ENCODE assay signal across 7 cellular contexts in the genomic region with DNA sequence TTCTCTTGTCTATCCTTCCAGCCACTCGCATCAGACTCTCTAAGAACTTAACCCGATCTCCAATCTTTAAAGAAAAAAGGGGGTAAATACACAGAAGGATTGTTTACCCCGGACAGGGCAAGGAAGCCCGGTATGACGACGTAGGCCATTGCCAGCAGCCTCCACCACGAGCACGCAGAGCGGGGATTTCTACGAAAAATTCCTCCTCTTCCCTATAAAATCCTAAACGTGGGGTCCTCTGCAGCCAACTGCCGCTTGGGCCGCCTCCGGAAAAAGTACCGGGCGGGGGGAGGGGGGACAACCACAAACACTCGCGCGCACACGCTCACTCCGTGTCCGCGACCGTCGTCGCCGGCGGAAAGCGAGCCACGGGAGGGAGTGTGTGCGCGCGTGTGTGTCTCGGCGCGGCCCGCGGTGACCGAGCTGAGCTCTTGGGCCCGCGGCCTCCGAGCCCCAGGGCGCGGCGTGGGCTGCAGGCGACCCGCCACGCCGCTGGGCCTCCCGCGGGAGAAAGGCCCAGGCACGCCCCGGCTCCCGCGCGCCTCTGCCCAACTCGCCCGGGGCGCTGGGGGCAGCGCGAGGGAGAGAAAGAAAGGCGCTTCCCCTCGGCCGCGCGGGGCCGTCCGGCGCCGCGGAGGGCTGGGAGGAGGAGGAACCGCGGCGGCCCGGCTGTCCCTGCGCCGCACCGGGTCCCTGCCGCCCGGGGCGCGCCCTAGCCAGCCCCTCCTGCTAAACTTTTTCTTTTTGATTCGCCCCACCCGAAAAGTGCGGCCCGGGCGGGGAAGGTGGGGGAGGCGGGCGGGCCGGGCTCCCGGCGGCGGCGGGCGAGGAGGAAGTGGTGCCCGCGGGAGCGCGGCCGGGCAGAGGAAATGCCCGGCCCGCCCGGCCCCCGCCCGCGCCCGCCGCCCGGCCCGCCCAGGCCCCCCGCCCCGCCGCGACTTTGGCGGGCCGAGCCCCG. TPM values are rescaled to one million over a fixed set of nuclear protein-coding genes. Genes with fewer than 3 reads are reported as not detected.
DNase-seq lines count a peak whose midpoint lies in the region; ATAC-seq, FAIRE-seq and TF ChIP-seq lines count a peak whose summit lies in the region.

No MANE protein-coding gene starts in this region.

- TF ChIP-seq CTCF in heart right ventricle (IDR thresholded peaks at IDR 0.05) (peak in 3 of 9 donors; percentile 8 to 14 (median 11)), pancreas (IDR thresholded peaks at IDR 0.05) (no peak)

- H3K27me3 ChIP-seq in heart right ventricle (peaks cover 0 to 13% (median 0%) of the 10 kb centered on the region in 7 donors), pancreas (no peaks in the 10 kb centered on the region)

- peak overlapping the region; percentile 75 to 98 (median 88) for H3K4me3 ChIP-seq in heart right ventricle
- H3K4me3 ChIP-seq in pancreas: peak overlapping the region; percentile 68 to 90 (median 78)

- peak overlapping the region; percentile 86 for H3K27ac ChIP-seq in adipose tissue (ENCODE audit: low read depth, low read length)
- peak overlapping the region; percentile 96 to 99 (median 98) for H3K27ac ChIP-seq in heart right ventricle
- H3K27ac ChIP-seq in pancreas: peak overlapping the region; percentile 95 to 98 (median 95)

- H3K36me3 ChIP-seq in heart right ventricle: no peaks in the 10 kb centered on the region
- H3K36me3 ChIP-seq in pancreas: no peaks in the 10 kb centered on the region

- ATAC-seq in heart right ventricle (peak; percentile 26 to 60 (median 48)), pancreas (peak; percentile 12 to 32 (median 14)), HG03457 (IDR thresholded peaks at IDR 0.05; ENCODE audit: unreplicated experiment) (no peak)

- intact Hi-C loops in heart right ventricle (cut with DNase I): loop anchor here in 9 of 10 donors (2.0 to 10.0 kb wide), 13 partner anchors 36 to 244 kb away; no protein-coding TSS in a partner anchor
- intact Hi-C loops in pancreas (cut with DNase I): no loop called here

- 0 to 1% (median 0%) methylated on average over 70 to 109 of the region's 117 CpGs for WGBS in adipose tissue, 3 donors
- WGBS in heart right ventricle, 2 donors: 0% methylated on average over 74 to 112 of the region's 117 CpGs
- WGBS in pancreas, 2 donors: 0 to 1% methylated on average over 48 to 117 of the region's 117 CpGs

- FAIRE-seq in pancreas (lab: Jason Lieb, UNC): no peak

- TF ChIP-seq EP300 in Ishikawa (IDR thresholded peaks at IDR 0.05; ENCODE audit: borderline replicate concordance): no peak

- no peak for TF ChIP-seq RAD21 in Ishikawa (IDR thresholded peaks at IDR 0.05; ENCODE audit: low read depth)

- H3K4me1 ChIP-seq in heart right ventricle (peaks cover 17 to 57% (median 54%) of the 10 kb centered on the region in 9 donors), pancreas (peaks cover 27 to 33% (median 30%) of the 10 kb centered on the region in 3 donors)

- H3K9me3 ChIP-seq in heart right ventricle (no peaks in the 10 kb centered on the region), pancreas (no peaks in the 10 kb centered on the region)

- peak; percentile 36 for DNase-seq in GF-D8 (lab: John Stamatoyannopoulos, UW)
- peak; percentile 67 to 72 for DNase-seq in heart right ventricle
- DNase-seq in pancreas: peak in 5 of 6 donors; percentile 43 to 79 (median 59)
- no peak for DNase-seq in activated CD4-positive, alpha-beta T cell treated with anti-CD3 and anti-CD28 coated beads, Interleukin-2, amount 50 U/mL, for 4 hours

TF ChIP-seq in Ishikawa, 13 proteins besides CTCF, POLR2A, EP300 and RAD21:
- TF ChIP-seq TAF1 (IDR thresholded peaks at IDR 0.05; ENCODE audit: low read depth): peak; percentile 28
- TF ChIP-seq ZBTB7A (IDR thresholded peaks at IDR 0.05; ENCODE audit: low read depth): peak; percentile 38; the same call in 1 of the 2 replicates
- no peak for TF ChIP-seq TCF12 (IDR thresholded peaks at IDR 0.05; ENCODE audit: low read depth)
TF ChIP-seq in Ishikawa: peak in this region for 2.

RNA-seq across cellular contexts. Expression of a gene that starts 1.6 kb away (rescaled TPM):
- polyA plus RNA-seq in adipose tissue (10 to 100 TPM; 18.9 to 29.8 (median 29.5) TPM), heart right ventricle (10 to 100 TPM; 14.7 to 23.0 TPM), pancreas (10 to 100 TPM; 21.4 to 22.2 TPM)
- total RNA-seq in heart right ventricle (10 to 100 TPM; 22.6 to 36.2 (median 27.2) TPM), pancreas (10 to 100 TPM; 29.0 to 60.8 (median 32.4) TPM)

Comparison
In these comparisons a context has a peak if more than half of its experiments do, and no peak if none do; other contexts are left out.
1. DNase-seq: peak in GF-D8 (single experiment), heart right ventricle (2 of 2) and pancreas (5 of 6); none in activated CD4-positive, alpha-beta T cell treated with anti-CD3 and anti-CD28 coated beads, Interleukin-2, amount 50 U/mL, for 4 hours (0 of 2).
2. intact Hi-C loops: an anchor here in heart right ventricle (2.0 to 10.0 kb wide); none called in pancreas.
3. Peak in every context shown above with its lines, with median percentiles within 50 percentile points of each other: H3K27ac ChIP-seq.